Comparison of ENCODE assay signal across 12 cellular contexts in genomic region chr6:53295176-53295575, GRCh38.
"Had no signal": no experiment of that assay in that cellular context is flagged by ENCODE, and none has a peak within 500 bp of the region (broad histone marks: within the 10 kb centered on the region; RNA-seq: fewer than 3 reads in every experiment).

No MANE protein-coding gene starts in this region.

- H3K4me3 ChIP-seq: pancreas, testis had no signal

- H3K4me1 ChIP-seq: pancreas had no signal

- DNase-seq: activated CD4-positive, CD25-positive, alpha-beta regulatory T cell treated with anti-CD3 and anti-CD28 coated beads, Interleukin-2, amount 50 U/mL, for 72 hours; activated CD8-positive, alpha-beta memory T cell treated with anti-CD3 and anti-CD28 coated beads, Interleukin-2, amount 50 U/mL, for 48 hours; activated CD8-positive, alpha-beta T cell treated with anti-CD3 and anti-CD28 coated beads for 36 hours; hippocampal formation; kidney glomerular epithelial cell; pancreas; stimulated activated CD4-positive, alpha-beta T cell treated with anti-CD3 and anti-CD28 coated beads, Interleukin-2, amount 100 ng/mL, for 48 hours; testis had no signal

- H3K36me3 ChIP-seq: pancreas had no signal

- H3K27ac Mint-ChIP-seq: activated CD8-positive, alpha-beta T cell treated with anti-CD3 and anti-CD28 coated beads for 36 hours; activated T-helper 2 cell treated with anti-CD3 and anti-CD28 coated beads, Interferon-gamma antibody, Interleukin-2, Interleukin-4, amounts not matched to agents 10 μg/mL and 5 μg/mL and 100 μg/mL, durations not matched to agents 14 hours and 24 hours and 36 hours had no signal

- H3K27me3 ChIP-seq: pancreas, testis had no signal

- H3K9me3 ChIP-seq: pancreas, testis had no signal

- H3K27ac ChIP-seq: pancreas had no signal

- H3K27me3 Mint-ChIP-seq: activated CD8-positive, alpha-beta T cell treated with anti-CD3 and anti-CD28 coated beads for 36 hours; stimulated activated naive CD8-positive, alpha-beta T cell treated with anti-CD3 and anti-CD28 coated beads, Interleukin-15, Interleukin-2, amounts not matched to agents 100 ng/mL and 50 ng/mL, for 24 hours had no signal

- ATAC-seq: activated CD8-positive, alpha-beta T cell treated with anti-CD3 and anti-CD28 coated beads for 36 hours; pancreas; SK-N-SH treated with all-trans-retinoic acid at 6 μM for 48 hours had no signal

- H3K9me3 Mint-ChIP-seq: activated CD8-positive, alpha-beta T cell treated with anti-CD3 and anti-CD28 coated beads for 36 hours; activated T-helper 2 cell treated with anti-CD3 and anti-CD28 coated beads, Interferon-gamma antibody, Interleukin-2, Interleukin-4, amounts not matched to agents 10 μg/mL and 5 μg/mL and 100 μg/mL, durations not matched to agents 14 hours and 24 hours and 36 hours; neural crest cell; stimulated activated naive CD8-positive, alpha-beta T cell treated with anti-CD3 and anti-CD28 coated beads, Interleukin-15, Interleukin-2, amounts not matched to agents 100 ng/mL and 50 ng/mL, for 24 hours had no signal

- H3K4me3 Mint-ChIP-seq: activated CD8-positive, alpha-beta T cell treated with anti-CD3 and anti-CD28 coated beads for 36 hours; neural crest cell; stimulated activated naive CD8-positive, alpha-beta T cell treated with anti-CD3 and anti-CD28 coated beads, Interleukin-15, Interleukin-2, amounts not matched to agents 100 ng/mL and 50 ng/mL, for 24 hours had no signal
